18 cellular contexts compared by ENCODE assay signal in the genomic region with DNA sequence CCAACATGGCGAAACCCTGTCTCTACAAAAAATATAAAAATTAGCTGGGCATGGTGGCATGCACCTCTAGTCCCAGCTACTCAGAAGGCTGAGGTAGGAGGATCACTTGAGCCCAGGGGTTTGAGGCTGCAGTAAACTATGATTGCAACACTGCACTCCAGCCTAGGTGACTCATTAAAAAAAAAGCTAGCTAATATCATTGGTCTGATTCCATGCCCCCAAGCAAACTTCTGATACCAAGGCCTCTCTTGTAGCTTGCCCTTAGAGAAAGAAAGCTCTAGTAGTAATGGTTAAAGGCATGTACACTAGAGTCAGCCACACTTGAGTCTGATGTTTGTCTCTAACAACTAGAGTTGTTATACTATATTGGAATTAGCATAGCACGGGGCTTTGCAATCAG. TPM values are rescaled to one million over a fixed set of nuclear protein-coding genes. Genes with fewer than 3 reads are reported as not detected.
DNase-seq lines count a peak whose midpoint lies in the region; ATAC-seq and TF ChIP-seq lines count a peak whose summit lies in the region.
"Had no signal": no experiment of that assay in that cellular context is flagged by ENCODE, and none has a peak within 500 bp of the region (broad histone marks: within the 10 kb centered on the region; RNA-seq: fewer than 3 reads in every experiment).

No MANE protein-coding gene starts in this region.

- peak; percentile 47 for DNase-seq in Daoy (ENCODE audit: low read depth)
- DNase-seq in M059J (ENCODE audit: low read depth): peak; percentile 95
- DNase-seq in astrocyte of the spinal cord (ENCODE audit: low read depth, low spot score): peak; percentile 9
- DNase-seq in foreskin melanocyte: peak; percentile 12
- DNase-seq in nucleus accumbens (lab: John Stamatoyannopoulos, UW): no peak
- DNase-seq: activated CD4-positive, alpha-beta T cell treated with anti-CD3 and anti-CD28 coated beads for 48 hours; Kasumi-1; NCI-H2029; NCI-H748 treated with DMSO at 0.1 percent for 48 hours; pancreas; small intestine; stimulated activated naive CD4-positive, alpha-beta T cell had no signal

- no peak overlapping the region for H3K4me3 ChIP-seq in astrocyte of the spinal cord (ENCODE audit: low read depth, low read length)
- H3K4me3 ChIP-seq: GM12878, hepatocyte, pancreas had no signal

- in situ Hi-C loops in astrocyte of the spinal cord (cut with HindIII; ENCODE audit: low sequenced_read_pairs): no loop called here

- TF ChIP-seq CTCF in astrocyte of the spinal cord (IDR thresholded peaks at IDR 0.05; ENCODE audit: low read depth, low read length): no peak

- ATAC-seq in GM18861 (IDR thresholded peaks at IDR 0.05; ENCODE audit: unreplicated experiment) (no peak), HG03378 (IDR thresholded peaks at IDR 0.05; ENCODE audit: unreplicated experiment) (no peak), GM19351 (IDR thresholded peaks at IDR 0.05; ENCODE audit: unreplicated experiment) (no peak)
- ATAC-seq: GM12878, left lobe of liver, pancreas had no signal

RNA-seq across cellular contexts. Expression of a gene that starts 32.6 kb away (rescaled TPM):
- total RNA-seq in Daoy (2014; rRNA removed; shearing (Covaris generic)): 13.8 and 24.9 TPM in 2 replicates
- 8.4 and 17.4 TPM in 2 replicates for total RNA-seq in M059J (2014; rRNA removed; shearing (Covaris generic))

Comparison
In these comparisons a context has a peak if more than half of its experiments do, and no peak if none do; other contexts are left out.
1. DNase-seq: peak in Daoy (single experiment), M059J (single experiment), astrocyte of the spinal cord (single experiment) and foreskin melanocyte (single experiment); none in nucleus accumbens (0 of 56).